ENCODE assay signal across 1 cellular context in the genomic region with DNA sequence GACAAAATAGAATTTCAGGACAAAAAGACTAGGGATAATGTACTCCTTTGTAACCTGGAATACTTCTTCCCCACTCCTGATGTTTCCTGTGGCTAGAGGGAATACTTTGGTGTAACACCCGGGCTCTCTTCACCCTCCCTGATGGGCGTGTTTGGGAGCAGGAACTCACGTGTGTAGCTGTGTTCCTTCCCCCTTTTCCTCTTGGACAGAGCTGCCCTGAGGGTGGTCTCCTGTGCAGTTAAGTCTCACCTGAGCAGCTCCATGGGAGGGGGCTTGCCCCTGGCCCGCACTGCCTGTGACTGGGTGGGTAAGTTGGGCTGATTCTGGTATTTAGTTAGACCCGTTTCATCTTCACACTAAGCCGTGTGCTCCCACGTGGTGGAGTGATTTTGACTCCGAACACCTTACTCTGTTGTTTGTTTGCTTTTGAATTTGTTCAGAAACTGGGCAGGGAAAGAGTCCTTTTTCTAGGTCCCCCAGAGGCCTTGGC.
TF ChIP-seq lines count a peak whose summit lies in the region.

No MANE protein-coding gene starts in this region.

TF ChIP-seq in K562, 482 proteins besides CTCF, POLR2A, EP300 and RAD21 (continued from another document):
- TF ChIP-seq MGA (IDR thresholded peaks at IDR 0.05) (peak; percentile 35), SMC3 (conservative IDR thresholded peaks at IDR 0.05; ENCODE audit: insufficient read depth, low read depth, low read length) (no peak), RBM22 (IDR thresholded peaks at IDR 0.05; ENCODE audit: low read depth, low read length, poor library complexity, severe bottlenecking) (no peak), ZNF57 (CRISPR knock-in tag; IDR thresholded peaks at IDR 0.05) (no peak), E2F6 (IDR thresholded peaks at IDR 0.05; ENCODE audit: borderline replicate concordance in 1 of 2, extremely low read depth in 1 of 2, insufficient read depth in 1 of 2, insufficient read length in 1 of 2, low read depth in 1 of 2, low read length in 1 of 2, poor library complexity in 1 of 2, severe bottlenecking in 1 of 2) (peak in 1 of 2 experiments; percentile 10), NR2C1 (IDR thresholded peaks at IDR 0.05) (no peak), NR2C1 (tag; IDR thresholded peaks at IDR 0.05) (no peak), U2AF2 (optimal IDR thresholded peaks at IDR 0.05; ENCODE audit: low read depth, low read length) (no peak), L3MBTL2 (IDR thresholded peaks at IDR 0.05) (peak; percentile 41), RBFOX2 (IDR thresholded peaks at IDR 0.05; ENCODE audit: low read depth, low read length) (no peak)
